ENCODE assay signal across 8 cellular contexts in the genomic region with DNA sequence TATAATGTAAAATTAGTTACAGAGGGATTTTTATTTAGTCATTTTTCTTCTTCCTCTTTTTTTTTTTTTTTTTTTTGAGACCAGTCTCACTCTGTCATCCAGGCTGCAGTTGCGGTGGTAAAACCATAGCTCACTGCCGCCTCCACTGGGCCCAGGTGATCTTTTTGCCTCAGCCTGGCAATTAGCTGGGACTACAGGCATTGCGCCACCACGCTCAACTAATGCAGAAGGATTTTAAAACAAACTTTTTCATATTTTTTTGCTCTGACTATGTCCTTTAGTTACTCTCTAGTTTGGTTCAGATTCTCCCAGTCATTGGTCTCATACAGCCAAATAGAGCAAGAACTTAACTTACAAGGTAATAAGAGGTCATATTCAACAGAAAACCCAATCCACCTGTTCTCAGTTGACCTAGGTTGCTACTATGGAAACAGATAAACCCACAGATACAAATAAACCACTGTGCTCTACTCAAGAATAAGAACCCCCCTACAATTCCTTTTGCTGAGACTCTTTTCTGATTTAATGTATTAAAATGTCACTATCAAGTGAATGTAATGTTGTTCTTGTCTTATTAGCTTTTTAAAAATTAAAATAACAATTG. TPM values are rescaled to one million over a fixed set of nuclear protein-coding genes. Genes with fewer than 3 reads are reported as not detected.
A peak's percentile ranks its signal among the peaks of the same experiment; 100 is the strongest.
DNase-seq lines count a peak whose midpoint lies in the region; ATAC-seq, FAIRE-seq and TF ChIP-seq lines count a peak whose summit lies in the region.

No MANE protein-coding gene starts in this region.

- no peak overlapping the region for H3K4me3 Mint-ChIP-seq in CD8-positive, alpha-beta T cell
- no peak overlapping the region for H3K4me3 Mint-ChIP-seq in activated T-cell treated with anti-CD3 and anti-CD28 coated beads, Interleukin-2, amount 50 U/mL, for 24 hours

- no peak overlapping the region for H3K27ac Mint-ChIP-seq in CD8-positive, alpha-beta T cell
- H3K27ac Mint-ChIP-seq in activated T-cell treated with anti-CD3 and anti-CD28 coated beads, Interleukin-2, amount 50 U/mL, for 24 hours = no peak overlapping the region

- POLR2A ChIA-PET in CD8-positive, alpha-beta T cell (lab: Charles Lee) = no interaction called here

- no peak for TF ChIP-seq CTCF in CD8-positive, alpha-beta T cell (IDR thresholded peaks at IDR 0.05)

- H3K4me1 ChIP-seq in CD8-positive, alpha-beta T cell (ENCODE audit: insufficient read depth, low read length) = peaks cover 19% of the 10 kb centered on the region

- H3K36me3 ChIP-seq in CD8-positive, alpha-beta T cell (ENCODE audit: insufficient read depth, low read length) = no peaks in the 10 kb centered on the region

- peak; percentile 44 for ATAC-seq in CD8-positive, alpha-beta T cell
- ATAC-seq in GM21381 (IDR thresholded peaks at IDR 0.05; ENCODE audit: unreplicated experiment) (peak; percentile 97), left ventricle myocardium superior (no peak)

- no peaks in the 10 kb centered on the region for H3K9me3 ChIP-seq in CD8-positive, alpha-beta T cell (ENCODE audit: low read length)

- H3K27me3 Mint-ChIP-seq in CD8-positive, alpha-beta T cell (ENCODE audit: low read depth) = no peaks in the 10 kb centered on the region
- H3K27me3 Mint-ChIP-seq in activated T-cell treated with anti-CD3 and anti-CD28 coated beads, Interleukin-2, amount 50 U/mL, for 24 hours = no peaks in the 10 kb centered on the region

- H3K27ac ChIP-seq in CD8-positive, alpha-beta T cell (ENCODE audit: low read depth, low read length) = no peak overlapping the region

- peak in 5 of 7 experiments; percentile 13 to 36 (median 20) for DNase-seq in CD8-positive, alpha-beta T cell
- DNase-seq in Jurkat, Clone E6-1 (ENCODE audit: low read depth, low spot score) = peak; percentile 87
- peak; percentile 41 for DNase-seq in activated T-cell treated with anti-CD3 and anti-CD28 coated beads, Interleukin-2, amount 50 U/mL, for 24 hours
- DNase-seq in stimulated activated CD4-positive, alpha-beta T cell treated with anti-CD3 and anti-CD28 coated beads, Interleukin-2, amount 100 ng/mL, for 24 hours = peak; percentile 38 to 44
- DNase-seq in H4 (ENCODE audit: low spot score) (no peak), left ventricle myocardium superior (no peak), GM19239 (ENCODE audit: insufficient read length, low spot score) (no peak)

- peaks cover 20% of the 10 kb centered on the region for H3K4me1 Mint-ChIP-seq in CD8-positive, alpha-beta T cell (ENCODE audit: low read depth)
- H3K4me1 Mint-ChIP-seq in activated T-cell treated with anti-CD3 and anti-CD28 coated beads, Interleukin-2, amount 50 U/mL, for 24 hours (ENCODE audit: low read depth) = peaks cover 17% of the 10 kb centered on the region

- no peak for FAIRE-seq in GM19239 (lab: Jason Lieb, UNC)

- H3K9me3 Mint-ChIP-seq in CD8-positive, alpha-beta T cell = no peaks in the 10 kb centered on the region
- no peaks in the 10 kb centered on the region for H3K9me3 Mint-ChIP-seq in activated T-cell treated with anti-CD3 and anti-CD28 coated beads, Interleukin-2, amount 50 U/mL, for 24 hours

- CTCF ChIA-PET in CD8-positive, alpha-beta T cell (lab: Charles Lee) = interaction anchor here (0.6 to 1.1 kb wide), 3 partner anchors 16 to 98 kb away, joined by 3 to 5 read pairs (median 3); no protein-coding TSS in a partner anchor

- intact Hi-C loops in CD8-positive, alpha-beta T cell (cut with DNase I, micrococcal nuclease) = loop anchor here in 1 of 2 experiments (5.0 kb wide), 1 partner anchor 145 kb away; no protein-coding TSS in a partner anchor
- intact Hi-C loops in left ventricle myocardium superior (cut with micrococcal nuclease) = no loop called here

- no peaks in the 10 kb centered on the region for H3K36me3 Mint-ChIP-seq in CD8-positive, alpha-beta T cell
- H3K36me3 Mint-ChIP-seq in activated T-cell treated with anti-CD3 and anti-CD28 coated beads, Interleukin-2, amount 50 U/mL, for 24 hours (ENCODE audit: low read depth) = no peaks in the 10 kb centered on the region

- no peaks in the 10 kb centered on the region for H3K27me3 ChIP-seq in CD8-positive, alpha-beta T cell (ENCODE audit: insufficient read depth, low read length)

- H3K4me3 ChIP-seq in CD8-positive, alpha-beta T cell (ENCODE audit: low read depth, low read length) = no peak overlapping the region
- peak overlapping the region; percentile 1; the same call in 1 of the 2 replicates for H3K4me3 ChIP-seq in Jurkat, Clone E6-1 (ENCODE audit: low read length)

RNA-seq across cellular contexts. Expression of a gene that starts 50.1 kb away (rescaled TPM):
- total RNA-seq in CD8-positive, alpha-beta T cell = 10 to 100 TPM; 23.3 to 23.8 TPM
- polyA plus RNA-seq in Jurkat, Clone E6-1 (2012; ENCODE audit: insufficient read depth, insufficient read length) = 3.7 TPM
- total RNA-seq in H4 (2014; rRNA removed; shearing (Covaris generic)) = 4.5 and 7.7 TPM in 2 replicates
- total RNA-seq in left ventricle myocardium superior = 1.4 TPM

Comparison
In these comparisons a context has a peak if more than half of its experiments do, and no peak if none do; other contexts are left out.
1. DNase-seq: peak in CD8-positive, alpha-beta T cell (5 of 7), Jurkat, Clone E6-1 (single experiment), activated T-cell treated with anti-CD3 and anti-CD28 coated beads, Interleukin-2, amount 50 U/mL, for 24 hours (single experiment) and stimulated activated CD4-positive, alpha-beta T cell treated with anti-CD3 and anti-CD28 coated beads, Interleukin-2, amount 100 ng/mL, for 24 hours (2 of 2); none in H4 (single experiment), left ventricle myocardium superior (single experiment) and GM19239 (single experiment).